ENCODE assay signal across 18 cellular contexts in the genomic region with DNA sequence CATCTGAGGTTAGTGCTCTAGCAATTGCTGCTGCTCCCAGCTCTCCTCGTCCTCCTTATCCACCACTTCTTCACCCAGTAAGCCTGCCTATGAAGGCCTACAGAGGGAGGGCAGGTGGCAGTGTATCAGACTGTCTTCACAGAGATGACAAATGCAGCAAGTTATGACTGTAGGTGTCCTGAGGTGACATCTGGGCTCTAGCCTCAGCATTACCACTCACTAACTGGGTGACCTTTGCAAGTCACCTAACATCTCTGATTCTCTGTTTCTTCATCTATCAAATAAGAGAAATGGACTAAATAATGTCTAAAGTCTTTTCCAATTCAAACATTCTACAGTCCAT.
DNase-seq lines count a peak whose midpoint lies in the region; ATAC-seq and TF ChIP-seq lines count a peak whose summit lies in the region.
"Had no signal": no experiment of that assay in that cellular context is flagged by ENCODE, and none has a peak within 500 bp of the region (broad histone marks: within the 10 kb centered on the region; RNA-seq: fewer than 3 reads in every experiment).

No MANE protein-coding gene starts in this region.

- ATAC-seq in heart left ventricle (peak in 2 of 4 donors; percentile 11 to 19), left ventricle myocardium superior (peak; percentile 8), gastrocnemius medialis (no peak), upper lobe of left lung (ENCODE audit: low FRiP score in 2 of 2) (no peak)
- ATAC-seq in activated CD8-positive, alpha-beta T cell treated with anti-CD3 and anti-CD28 coated beads for 36 hours = no peak
- ATAC-seq: HCT116, PC-3 had no signal

- H3K9me3 ChIP-seq in heart left ventricle (peaks cover 0 to 12% (median 0%) of the 10 kb centered on the region in 12 donors), right atrium auricular region (no peaks in the 10 kb centered on the region), gastrocnemius medialis (no peaks in the 10 kb centered on the region), upper lobe of left lung (no peaks in the 10 kb centered on the region)
- H3K9me3 ChIP-seq: BLaER1 had no signal

- no peak for DNase-seq in heart left ventricle
- no peak for DNase-seq in right atrium auricular region (ENCODE audit: low spot score)
- DNase-seq in left ventricle myocardium superior = no peak
- peak in 1 of 2 donors; percentile 27 for DNase-seq in gastrocnemius medialis
- DNase-seq in upper lobe of left lung = no peak
- no peak for DNase-seq in activated CD8-positive, alpha-beta T cell treated with anti-CD3 and anti-CD28 coated beads for 36 hours
- no peak for DNase-seq in glutamatergic neuron
- DNase-seq in kidney glomerular epithelial cell (lab: John Stamatoyannopoulos, UW) = no peak
- DNase-seq: CD8-positive, alpha-beta memory T cell; DMS79 treated with DMSO at 0.1 percent for 48 hours; KG1; NCI-H1436; NCI-H2029 treated with DMSO at 0.1 percent for 48 hours; NCI-H446 treated with DMSO at 0.1 percent for 48 hours; NCI-H748 treated with DMSO at 0.1 percent for 48 hours; PC-3 had no signal

- no peaks in the 10 kb centered on the region for H3K4me1 Mint-ChIP-seq in activated CD8-positive, alpha-beta T cell treated with anti-CD3 and anti-CD28 coated beads for 36 hours (ENCODE audit: low read depth)
- H3K4me1 Mint-ChIP-seq in glutamatergic neuron (ENCODE audit: low read depth, unreplicated experiment) = peaks cover 8% of the 10 kb centered on the region

- H3K36me3 ChIP-seq in heart left ventricle (no peaks in the 10 kb centered on the region), right atrium auricular region (no peaks in the 10 kb centered on the region), gastrocnemius medialis (no peaks in the 10 kb centered on the region), upper lobe of left lung (no peaks in the 10 kb centered on the region)
- H3K36me3 ChIP-seq: BLaER1 had no signal

- POLR2A ChIA-PET in activated CD8-positive, alpha-beta T cell treated with anti-CD3 and anti-CD28 coated beads for 36 hours (lab: Charles Lee) = no interaction called here

- H3K27me3 ChIP-seq in heart left ventricle = no peaks in the 10 kb centered on the region
- no peaks in the 10 kb centered on the region for H3K27me3 ChIP-seq in right atrium auricular region
- no peaks in the 10 kb centered on the region for H3K27me3 ChIP-seq in gastrocnemius medialis
- H3K27me3 ChIP-seq in upper lobe of left lung = no peaks in the 10 kb centered on the region
- H3K27me3 ChIP-seq: BLaER1 had no signal

- H3K4me1 ChIP-seq in heart left ventricle (peaks cover 0 to 49% (median 27%) of the 10 kb centered on the region in 12 donors), right atrium auricular region (peaks cover 0 to 25% of the 10 kb centered on the region in 2 donors), gastrocnemius medialis (peaks cover 41 to 56% of the 10 kb centered on the region in 2 donors), upper lobe of left lung (peaks cover 0 to 17% (median 3%) of the 10 kb centered on the region in 4 donors)

- no peak overlapping the region for H3K27ac Mint-ChIP-seq in activated CD8-positive, alpha-beta T cell treated with anti-CD3 and anti-CD28 coated beads for 36 hours
- no peak overlapping the region for H3K27ac Mint-ChIP-seq in glutamatergic neuron (ENCODE audit: unreplicated experiment)
- H3K27ac Mint-ChIP-seq: CD8-positive, alpha-beta memory T cell had no signal

- CTCF ChIA-PET in activated CD8-positive, alpha-beta T cell treated with anti-CD3 and anti-CD28 coated beads for 36 hours (lab: Charles Lee) = no interaction called here

- TF ChIP-seq EP300 in upper lobe of left lung (IDR thresholded peaks at IDR 0.05) = no peak

- peaks cover 7% of the 10 kb centered on the region for H3K27me3 Mint-ChIP-seq in activated CD8-positive, alpha-beta T cell treated with anti-CD3 and anti-CD28 coated beads for 36 hours
- no peaks in the 10 kb centered on the region for H3K27me3 Mint-ChIP-seq in glutamatergic neuron (ENCODE audit: unreplicated experiment)

- 38 to 76% (median 50%) methylated on average over 1 of the region's 1 CpG for WGBS in heart left ventricle, 4 donors
- 79 to 81% methylated on average over 1 of the region's 1 CpG for WGBS in upper lobe of left lung, 2 donors

- no peaks in the 10 kb centered on the region for H3K36me3 Mint-ChIP-seq in activated CD8-positive, alpha-beta T cell treated with anti-CD3 and anti-CD28 coated beads for 36 hours (ENCODE audit: low read depth)
- H3K36me3 Mint-ChIP-seq in glutamatergic neuron (ENCODE audit: unreplicated experiment) = no peaks in the 10 kb centered on the region
- H3K36me3 Mint-ChIP-seq: CD8-positive, alpha-beta memory T cell had no signal

- H3K4me3 ChIP-seq in heart left ventricle = no peak overlapping the region
- H3K4me3 ChIP-seq in right atrium auricular region = no peak overlapping the region
- H3K4me3 ChIP-seq in gastrocnemius medialis = no peak overlapping the region
- H3K4me3 ChIP-seq in upper lobe of left lung = no peak overlapping the region
- H3K4me3 ChIP-seq: BLaER1 had no signal

- TF ChIP-seq CTCF in heart left ventricle (IDR thresholded peaks at IDR 0.05) = no peak
- no peak for TF ChIP-seq CTCF in right atrium auricular region (IDR thresholded peaks at IDR 0.05)
- TF ChIP-seq CTCF in gastrocnemius medialis (IDR thresholded peaks at IDR 0.05 in 4 of 5, conservative IDR thresholded peaks at IDR 0.05 in 1 of 5) = no peak
- TF ChIP-seq CTCF in upper lobe of left lung (IDR thresholded peaks at IDR 0.05) = no peak
- TF ChIP-seq CTCF in activated CD8-positive, alpha-beta T cell treated with anti-CD3 and anti-CD28 coated beads for 36 hours (IDR thresholded peaks at IDR 0.05) = no peak
- TF ChIP-seq CTCF in glutamatergic neuron (IDR thresholded peaks at IDR 0.05; ENCODE audit: partially characterized antibody, unreplicated experiment) = no peak

- no peak overlapping the region for H3K4me3 Mint-ChIP-seq in activated CD8-positive, alpha-beta T cell treated with anti-CD3 and anti-CD28 coated beads for 36 hours
- no peak overlapping the region for H3K4me3 Mint-ChIP-seq in glutamatergic neuron (ENCODE audit: unreplicated experiment)
- H3K4me3 Mint-ChIP-seq: CD8-positive, alpha-beta memory T cell had no signal

- peak overlapping the region in 9 of 12 donors; percentile 17 to 62 (median 38) for H3K27ac ChIP-seq in heart left ventricle
- H3K27ac ChIP-seq in right atrium auricular region = no peak overlapping the region
- peak overlapping the region; percentile 56 to 87 (median 68) for H3K27ac ChIP-seq in gastrocnemius medialis
- peak overlapping the region in 3 of 4 donors; percentile 21 to 72 (median 37) for H3K27ac ChIP-seq in upper lobe of left lung
- H3K27ac ChIP-seq: BLaER1 had no signal

- in situ Hi-C loops in gastrocnemius medialis (cut with MboI; ENCODE audit: low sequenced_read_pairs in 4 of 4) = no loop called here

- TF ChIP-seq POLR2A in heart left ventricle (IDR thresholded peaks at IDR 0.05) (no peak), gastrocnemius medialis (IDR thresholded peaks at IDR 0.05) (no peak), upper lobe of left lung (IDR thresholded peaks at IDR 0.05) (no peak)

- intact Hi-C loops in heart left ventricle (cut with DNase I) = loop anchor here in 2 of 10 donors (10.0 kb wide), 2 partner anchors 126 to 216 kb away; a partner anchor contains a TSS
- intact Hi-C loops in left ventricle myocardium superior (cut with micrococcal nuclease) = no loop called here
- intact Hi-C loops in gastrocnemius medialis (cut with DNase I; ENCODE audit: low total_unique reads) = loop anchor here (5.0 kb wide), 2 partner anchors 79 to 219 kb away; a partner anchor contains a TSS
- intact Hi-C loops in activated CD8-positive, alpha-beta T cell treated with anti-CD3 and anti-CD28 coated beads for 36 hours (cut with micrococcal nuclease) = no loop called here

- no peaks in the 10 kb centered on the region for H3K9me3 Mint-ChIP-seq in activated CD8-positive, alpha-beta T cell treated with anti-CD3 and anti-CD28 coated beads for 36 hours
- H3K9me3 Mint-ChIP-seq in glutamatergic neuron (ENCODE audit: unreplicated experiment) = no peaks in the 10 kb centered on the region
- H3K9me3 Mint-ChIP-seq: CD8-positive, alpha-beta memory T cell had no signal

Comparison
In these comparisons a context has a peak if more than half of its experiments do, and no peak if none do; other contexts are left out.
1. H3K27ac ChIP-seq: peak in heart left ventricle (9 of 12), gastrocnemius medialis (4 of 4) and upper lobe of left lung (3 of 4); none in right atrium auricular region (0 of 2).